ENCODE assay signal across 16 cellular contexts in genomic region chr7:63789378-63790176, GRCh38.
DNase-seq lines count a peak whose midpoint lies in the region; ATAC-seq and TF ChIP-seq lines count a peak whose summit lies in the region.
"Had no signal": no experiment of that assay in that cellular context is flagged by ENCODE, and none has a peak within 500 bp of the region (broad histone marks: within the 10 kb centered on the region; RNA-seq: fewer than 3 reads in every experiment).

No MANE protein-coding gene starts in this region.

- DNase-seq in GM10266 (ENCODE audit: extremely low spot score) (peak; percentile 9), NCI-H510A treated with DMSO at 0.1 percent for 48 hours (lab: John Stamatoyannopoulos, UW) (peak; percentile 30), esophagus muscularis mucosa (ENCODE audit: extremely low spot score) (no peak), putamen (ENCODE audit: low spot score) (peak; percentile 0), NOMO-1 (lab: John Stamatoyannopoulos, UW; ENCODE audit: unreplicated experiment in 2 of 2) (no peak)
- DNase-seq: activated CD4-positive, alpha-beta T cell treated with anti-CD3 and anti-CD28 coated beads, Interleukin-2, amount 10 ng/mL, durations not matched to agents 24 days and 14 days; activated effector memory CD4-positive, alpha-beta T cell treated with anti-CD3 and anti-CD28 coated beads, Interleukin-2, amount 50 U/mL, for 16 hours; CD8-positive, alpha-beta memory T cell; effector memory CD4-positive, alpha-beta T cell; gastrocnemius medialis; kidney; MV-4-11 had no signal

- 24% methylated on average over 17 of the region's 78 CpGs for WGBS in esophagus muscularis mucosa

- peaks cover 0 to 8% (median 3%) of the 10 kb centered on the region in 4 donors for H3K9me3 ChIP-seq in esophagus muscularis mucosa
- H3K9me3 ChIP-seq: gastrocnemius medialis had no signal

- peak overlapping the region in 2 of 4 donors; percentile 76 to 79 for H3K27ac ChIP-seq in esophagus muscularis mucosa (replicated peaks in 1 of 4)
- H3K27ac ChIP-seq: body of pancreas, gastrocnemius medialis had no signal

- H3K27me3 ChIP-seq in esophagus muscularis mucosa, result peaks cover 0 to 15% (median 0%) of the 10 kb centered on the region in 4 donors
- H3K27me3 ChIP-seq: body of pancreas, gastrocnemius medialis had no signal

- no peaks in the 10 kb centered on the region for H3K36me3 ChIP-seq in esophagus muscularis mucosa
- H3K36me3 ChIP-seq: gastrocnemius medialis had no signal

- no peaks in the 10 kb centered on the region for H3K4me1 ChIP-seq in esophagus muscularis mucosa
- H3K4me1 ChIP-seq: body of pancreas, gastrocnemius medialis had no signal

- no peak for TF ChIP-seq POLR2A in esophagus muscularis mucosa (IDR thresholded peaks at IDR 0.05; ENCODE audit: low read depth)

- TF ChIP-seq EP300 in esophagus muscularis mucosa (IDR thresholded peaks at IDR 0.05), result no peak

- H3K4me3 ChIP-seq in esophagus muscularis mucosa, result peak overlapping the region in 3 of 4 donors; percentile 12 to 54 (median 45)
- H3K4me3 ChIP-seq: body of pancreas, gastrocnemius medialis had no signal

- TF ChIP-seq CTCF in GM10266 (IDR thresholded peaks at IDR 0.05; ENCODE audit: control insufficient read depth, insufficient read depth, low read depth, missing control alignments) (no peak), esophagus muscularis mucosa (IDR thresholded peaks at IDR 0.05) (no peak)

- intact Hi-C loops in esophagus muscularis mucosa (cut with DNase I), result no loop called here

- ATAC-seq in HG02885 (IDR thresholded peaks at IDR 0.05; ENCODE audit: poor library complexity, unreplicated experiment) (no peak), HG02973 (IDR thresholded peaks at IDR 0.05; ENCODE audit: unreplicated experiment) (no peak), HG02852 (IDR thresholded peaks at IDR 0.05; ENCODE audit: unreplicated experiment) (no peak)
- ATAC-seq: body of pancreas, gastrocnemius medialis had no signal

Comparison
In these comparisons a context has a peak if more than half of its experiments do, and no peak if none do; other contexts are left out.
1. DNase-seq: peak in GM10266 (single experiment), NCI-H510A treated with DMSO at 0.1 percent for 48 hours (single experiment) and putamen (single experiment); none in esophagus muscularis mucosa (single experiment) and NOMO-1 (0 of 2).